Comparison of ENCODE assay signal across 2 cellular contexts in the genomic region with DNA sequence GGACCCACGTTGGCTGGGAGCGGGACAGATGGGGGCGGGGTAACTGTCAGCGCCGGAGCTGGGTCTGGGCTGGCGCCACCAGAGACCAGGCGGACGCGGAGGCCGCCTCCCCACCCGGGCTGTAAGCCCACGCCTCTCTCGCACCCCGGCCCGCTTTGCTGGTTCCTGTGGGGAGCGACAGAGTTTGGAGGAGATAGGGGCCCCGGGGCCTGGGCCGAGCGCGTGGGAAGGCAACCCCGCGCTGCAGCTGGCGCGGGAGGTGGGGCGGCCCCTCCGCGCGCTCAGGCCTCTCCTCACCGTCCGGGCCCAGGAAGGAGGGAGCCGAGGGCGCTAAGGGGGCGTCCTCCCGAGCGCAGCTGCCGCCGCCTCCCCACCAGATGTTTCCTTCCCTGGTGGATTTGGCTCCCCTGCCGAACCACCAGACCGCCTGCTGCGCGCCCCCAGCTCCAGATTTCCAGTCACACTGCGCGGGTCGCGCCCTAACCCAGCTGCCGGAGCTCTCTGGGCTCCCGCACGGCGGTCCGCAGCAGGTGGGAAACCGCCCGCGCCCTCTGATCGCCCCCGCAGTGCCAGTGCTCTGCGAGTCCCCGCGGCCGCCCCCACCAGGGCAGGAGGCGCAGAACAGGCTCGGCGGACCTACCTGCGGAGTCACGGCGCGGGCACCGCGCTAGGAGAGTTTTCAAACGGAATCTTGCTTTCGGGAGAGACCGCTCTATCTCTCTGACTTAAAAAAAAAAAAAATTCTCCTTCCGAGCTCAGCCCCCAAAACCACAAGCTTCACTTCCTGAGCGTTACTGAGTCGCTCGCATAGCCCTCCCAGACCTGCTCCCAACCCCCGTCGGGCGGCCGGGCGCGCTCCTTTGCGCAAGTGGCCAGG.
TF ChIP-seq lines count a peak whose summit lies in the region.

No MANE protein-coding gene starts in this region.

TF ChIP-seq in IMR-90, 13 proteins besides CTCF, POLR2A, EP300 and RAD21 (continued from another document):
- TF ChIP-seq MAZ (IDR thresholded peaks at IDR 0.05; ENCODE audit: borderline replicate concordance, low read depth, low read length) (no peak), ELK1 (IDR thresholded peaks at IDR 0.05; ENCODE audit: borderline replicate concordance, low read depth, low read length) (no peak), CHD1 (IDR thresholded peaks at IDR 0.05; ENCODE audit: low read depth, low read length) (no peak), MXI1 (IDR thresholded peaks at IDR 0.05; ENCODE audit: borderline replicate concordance, low read depth, low read length) (no peak), BHLHE40 (IDR thresholded peaks at IDR 0.05; ENCODE audit: low read depth, low read length) (no peak), RCOR1 (IDR thresholded peaks at IDR 0.05; ENCODE audit: insufficient replicate concordance, low read length) (no peak), SMC3 (IDR thresholded peaks at IDR 0.05; ENCODE audit: low read depth, low read length) (no peak), CEBPB (IDR thresholded peaks at IDR 0.05; ENCODE audit: low read depth, low read length) (no peak), NFE2L2 (IDR thresholded peaks at IDR 0.05; ENCODE audit: low read depth, low read length) (no peak), RFX5 (IDR thresholded peaks at IDR 0.05; ENCODE audit: low read depth, low read length) (no peak), FOS (IDR thresholded peaks at IDR 0.05; ENCODE audit: low read depth, low read length) (no peak)
- TF ChIP-seq, protein P1, sequence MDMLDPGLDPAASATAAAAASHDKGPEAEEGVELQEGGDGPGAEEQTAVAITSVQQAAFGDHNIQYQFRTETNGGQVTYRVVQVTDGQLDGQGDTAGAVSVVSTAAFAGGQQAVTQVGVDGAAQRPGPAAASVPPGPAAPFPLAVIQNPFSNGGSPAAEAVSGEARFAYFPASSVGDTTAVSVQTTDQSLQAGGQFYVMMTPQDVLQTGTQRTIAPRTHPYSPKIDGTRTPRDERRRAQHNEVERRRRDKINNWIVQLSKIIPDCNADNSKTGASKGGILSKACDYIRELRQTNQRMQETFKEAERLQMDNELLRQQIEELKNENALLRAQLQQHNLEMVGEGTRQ (IDR thresholded peaks at IDR 0.05; ENCODE audit: low read depth, low read length): no peak

TF ChIP-seq in SK-N-SH, 30 proteins besides CTCF, POLR2A, EP300 and RAD21 (continued from another document):
- no peak for TF ChIP-seq IRF3 (IDR thresholded peaks at IDR 0.05; ENCODE audit: low read depth, low read length)
- no peak for TF ChIP-seq YY1 (IDR thresholded peaks at IDR 0.05; ENCODE audit: low read depth)
- TF ChIP-seq GATA2 (CRISPR knock-in tag; IDR thresholded peaks at IDR 0.05): no peak
- no peak for TF ChIP-seq REST (IDR thresholded peaks at IDR 0.05; ENCODE audit: low read depth, low read length)
- TF ChIP-seq ELF1 (IDR thresholded peaks at IDR 0.05): no peak
- TF ChIP-seq TEAD4 (IDR thresholded peaks at IDR 0.05; ENCODE audit: borderline replicate concordance, insufficient read depth): no peak
- TF ChIP-seq MAX (IDR thresholded peaks at IDR 0.05; ENCODE audit: low read depth): no peak
